ENCODE assay signal across 8 cellular contexts in the genomic region with DNA sequence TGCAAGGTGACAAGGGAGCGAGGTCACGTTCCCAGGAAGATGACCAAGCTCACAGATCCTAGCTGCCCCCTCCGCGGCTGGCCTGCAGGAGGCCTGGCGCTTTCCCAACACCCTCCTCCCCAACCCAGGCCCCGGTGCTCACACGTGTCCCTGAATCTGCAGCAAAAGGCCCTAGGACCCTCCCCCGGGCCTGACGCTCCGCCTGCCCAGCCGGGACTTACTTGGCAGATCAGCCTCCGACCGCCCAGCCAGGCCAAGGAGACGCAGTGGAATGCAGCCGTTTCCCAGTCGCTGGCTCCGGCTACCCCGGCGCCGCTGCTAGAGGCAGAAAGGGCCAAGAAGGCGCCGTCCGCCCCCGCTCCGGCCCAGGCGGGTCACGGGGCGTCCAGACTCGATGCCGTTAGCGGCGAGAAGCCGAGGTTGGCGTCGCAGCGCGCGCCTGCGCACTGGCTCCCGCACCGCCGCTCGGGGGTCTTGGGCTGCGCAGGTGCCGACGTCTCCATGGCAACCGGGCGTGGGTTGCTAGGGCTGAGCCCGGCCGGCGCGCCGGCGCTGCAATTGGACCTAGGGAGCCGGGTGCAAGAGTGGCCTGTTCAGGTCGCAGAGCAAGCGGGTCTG. TPM values are rescaled to one million over a fixed set of nuclear protein-coding genes. Genes with fewer than 3 reads are reported as not detected.
DNase-seq lines count a peak whose midpoint lies in the region; ATAC-seq and TF ChIP-seq lines count a peak whose summit lies in the region.

A gene with protein sequence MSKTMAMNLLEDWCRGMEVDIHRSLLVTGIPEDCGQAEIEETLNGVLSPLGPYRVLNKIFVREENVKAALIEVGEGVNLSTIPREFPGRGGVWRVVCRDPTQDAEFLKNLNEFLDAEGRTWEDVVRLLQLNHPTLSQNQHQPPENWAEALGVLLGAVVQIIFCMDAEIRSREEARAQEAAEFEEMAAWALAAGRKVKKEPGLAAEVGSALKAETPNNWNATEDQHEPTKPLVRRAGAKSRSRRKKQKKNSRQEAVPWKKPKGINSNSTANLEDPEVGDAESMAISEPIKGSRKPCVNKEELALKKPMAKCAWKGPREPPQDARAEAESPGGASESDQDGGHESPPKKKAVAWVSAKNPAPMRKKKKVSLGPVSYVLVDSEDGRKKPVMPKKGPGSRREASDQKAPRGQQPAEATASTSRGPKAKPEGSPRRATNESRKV (minus strand): TSS at position 448 of the 618 bp plus-strand sequence. CDS start 528 bp downstream, outside the sequence.

- H3K27ac ChIP-seq in SJCRH30 (peak within 1 kb of the TSS; percentile 70), foreskin keratinocyte (no peak within 1 kb of the TSS)

- H3K4me1 ChIP-seq in SJCRH30, result peaks cover 6% of the 10 kb centered on the region
- peaks cover 5% of the 10 kb centered on the region for H3K4me1 ChIP-seq in foreskin keratinocyte

- H3K4me3 ChIP-seq in SJCRH30, result peak within 1 kb of the TSS; percentile 87

- H3K36me3 ChIP-seq in SJCRH30, result peaks cover 12% of the 10 kb centered on the region; the same call in 1 of the 2 replicates

- TF ChIP-seq CTCF in foreskin keratinocyte (conservative IDR thresholded peaks at IDR 0.05), result no peak

- no peak for TF ChIP-seq POLR2A in erythroblast (IDR thresholded peaks at IDR 0.05; ENCODE audit: low read length)

- peak; percentile 18 for ATAC-seq in foreskin keratinocyte
- no peak for ATAC-seq in GM21390 (IDR thresholded peaks at IDR 0.05; ENCODE audit: unreplicated experiment)

- peak; percentile 66 for DNase-seq in HK-2 (ENCODE audit: unreplicated experiment)
- DNase-seq in SJCRH30, result peak; percentile 83 to 84
- DNase-seq in foreskin keratinocyte, result peak in 1 of 2 donors; percentile 15
- peak in 55 of 56 donors; percentile 22 to 91 (median 72) for DNase-seq in nucleus accumbens (lab: John Stamatoyannopoulos, UW)
- DNase-seq in erythroblast (lab: John Stamatoyannopoulos, UW), result no peak
- DNase-seq in effector CD4-positive, alpha-beta T cell, result no peak
- DNase-seq in A172 (ENCODE audit: low spot score), result no peak

- H3K9me3 ChIP-seq in SJCRH30 (replicated peaks), result no peaks in the 10 kb centered on the region

- H3K27me3 ChIP-seq in SJCRH30 (no peaks in the 10 kb centered on the region), foreskin keratinocyte (peaks cover 5% of the 10 kb centered on the region)

RNA-seq across cellular contexts. Expression of the gene that starts here (rescaled TPM):
- 40.1 and 41.8 TPM in 2 replicates for total RNA-seq in SJCRH30 (2014; rRNA removed; shearing (Covaris generic))
- total RNA-seq in foreskin keratinocyte, result 1.4 TPM in 2 replicates
- polyA plus RNA-seq in foreskin keratinocyte, result 0.71 and 0.88 TPM in 2 replicates
- total RNA-seq in A172 (2014; rRNA removed; shearing (Covaris generic)), result not detected in 2 replicates

Comparison
In these comparisons a context has a peak if more than half of its experiments do, and no peak if none do; other contexts are left out.
1. RNA of the gene that starts here (total RNA-seq): 40.1 to 41.8 TPM in SJCRH30; 1.4 TPM in foreskin keratinocyte and not detected in A172; every median in the first group is over 10 times any median in the second.
2. DNase-seq: peak in HK-2 (single experiment), SJCRH30 (2 of 2) and nucleus accumbens (55 of 56); none in erythroblast (0 of 2), effector CD4-positive, alpha-beta T cell (single experiment) and A172 (single experiment).